2 cellular contexts compared by ENCODE assay signal in the genomic region with DNA sequence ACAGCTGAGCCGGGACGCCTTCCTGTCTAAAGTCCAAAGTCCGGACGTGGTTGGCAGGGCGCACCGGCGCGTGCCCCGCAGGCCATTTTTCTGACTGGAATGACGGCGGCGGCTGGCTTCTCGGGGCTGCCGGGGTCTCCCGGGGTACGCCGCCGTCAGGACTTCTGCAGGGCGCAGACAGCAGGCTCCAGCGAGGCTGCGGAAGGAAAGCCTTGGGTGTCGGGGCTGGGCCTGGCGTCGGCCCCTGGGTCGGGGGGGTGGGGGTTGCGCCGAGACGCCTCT.
TF ChIP-seq lines count a peak whose summit lies in the region.

No MANE protein-coding gene starts in this region.

TF ChIP-seq in HCT116, 20 proteins besides CTCF, POLR2A, EP300 and RAD21 (continued from another document):
- TF ChIP-seq ZFX (IDR thresholded peaks at IDR 0.05) (peak; percentile 63; the same call in 1 of the 2 replicates), YY1 (IDR thresholded peaks at IDR 0.05; ENCODE audit: extremely low read depth, insufficient replicate concordance, low read depth, low read length) (peak; percentile 33), SRF (IDR thresholded peaks at IDR 0.05; ENCODE audit: low read depth) (no peak), EZH2 (IDR thresholded peaks at IDR 0.05) (no peak), SIN3A (IDR thresholded peaks at IDR 0.05; ENCODE audit: low read depth) (no peak; the same call in 1 of the 2 replicates), EGR1 (IDR thresholded peaks at IDR 0.05; ENCODE audit: low read depth) (no peak), POLR2AphosphoS5 (IDR thresholded peaks at IDR 0.05; ENCODE audit: low read depth, low read length) (no peak; the same call in 1 of the 2 replicates), JUND (IDR thresholded peaks at IDR 0.05) (no peak), CBX3 (IDR thresholded peaks at IDR 0.05; ENCODE audit: low read depth) (no peak), CEBPB (IDR thresholded peaks at IDR 0.05; ENCODE audit: low read depth) (no peak)
- TF ChIP-seq, protein P1, sequence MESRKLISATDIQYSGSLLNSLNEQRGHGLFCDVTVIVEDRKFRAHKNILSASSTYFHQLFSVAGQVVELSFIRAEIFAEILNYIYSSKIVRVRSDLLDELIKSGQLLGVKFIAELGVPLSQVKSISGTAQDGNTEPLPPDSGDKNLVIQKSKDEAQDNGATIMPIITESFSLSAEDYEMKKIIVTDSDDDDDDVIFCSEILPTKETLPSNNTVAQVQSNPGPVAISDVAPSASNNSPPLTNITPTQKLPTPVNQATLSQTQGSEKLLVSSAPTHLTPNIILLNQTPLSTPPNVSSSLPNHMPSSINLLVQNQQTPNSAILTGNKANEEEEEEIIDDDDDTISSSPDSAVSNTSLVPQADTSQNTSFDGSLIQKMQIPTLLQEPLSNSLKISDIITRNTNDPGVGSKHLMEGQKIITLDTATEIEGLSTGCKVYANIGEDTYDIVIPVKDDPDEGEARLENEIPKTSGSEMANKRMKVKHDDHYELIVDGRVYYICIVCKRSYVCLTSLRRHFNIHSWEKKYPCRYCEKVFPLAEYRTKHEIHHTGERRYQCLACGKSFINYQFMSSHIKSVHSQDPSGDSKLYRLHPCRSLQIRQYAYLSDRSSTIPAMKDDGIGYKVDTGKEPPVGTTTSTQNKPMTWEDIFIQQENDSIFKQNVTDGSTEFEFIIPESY (IDR thresholded peaks at IDR 0.05; ENCODE audit: extremely low read depth, insufficient replicate concordance, low read length), result peak; percentile 23
- TF ChIP-seq, protein P2, sequence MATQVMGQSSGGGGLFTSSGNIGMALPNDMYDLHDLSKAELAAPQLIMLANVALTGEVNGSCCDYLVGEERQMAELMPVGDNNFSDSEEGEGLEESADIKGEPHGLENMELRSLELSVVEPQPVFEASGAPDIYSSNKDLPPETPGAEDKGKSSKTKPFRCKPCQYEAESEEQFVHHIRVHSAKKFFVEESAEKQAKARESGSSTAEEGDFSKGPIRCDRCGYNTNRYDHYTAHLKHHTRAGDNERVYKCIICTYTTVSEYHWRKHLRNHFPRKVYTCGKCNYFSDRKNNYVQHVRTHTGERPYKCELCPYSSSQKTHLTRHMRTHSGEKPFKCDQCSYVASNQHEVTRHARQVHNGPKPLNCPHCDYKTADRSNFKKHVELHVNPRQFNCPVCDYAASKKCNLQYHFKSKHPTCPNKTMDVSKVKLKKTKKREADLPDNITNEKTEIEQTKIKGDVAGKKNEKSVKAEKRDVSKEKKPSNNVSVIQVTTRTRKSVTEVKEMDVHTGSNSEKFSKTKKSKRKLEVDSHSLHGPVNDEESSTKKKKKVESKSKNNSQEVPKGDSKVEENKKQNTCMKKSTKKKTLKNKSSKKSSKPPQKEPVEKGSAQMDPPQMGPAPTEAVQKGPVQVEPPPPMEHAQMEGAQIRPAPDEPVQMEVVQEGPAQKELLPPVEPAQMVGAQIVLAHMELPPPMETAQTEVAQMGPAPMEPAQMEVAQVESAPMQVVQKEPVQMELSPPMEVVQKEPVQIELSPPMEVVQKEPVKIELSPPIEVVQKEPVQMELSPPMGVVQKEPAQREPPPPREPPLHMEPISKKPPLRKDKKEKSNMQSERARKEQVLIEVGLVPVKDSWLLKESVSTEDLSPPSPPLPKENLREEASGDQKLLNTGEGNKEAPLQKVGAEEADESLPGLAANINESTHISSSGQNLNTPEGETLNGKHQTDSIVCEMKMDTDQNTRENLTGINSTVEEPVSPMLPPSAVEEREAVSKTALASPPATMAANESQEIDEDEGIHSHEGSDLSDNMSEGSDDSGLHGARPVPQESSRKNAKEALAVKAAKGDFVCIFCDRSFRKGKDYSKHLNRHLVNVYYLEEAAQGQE (IDR thresholded peaks at IDR 0.05; ENCODE audit: low read depth), result no peak

TF ChIP-seq in HepG2, 621 proteins besides CTCF, POLR2A, EP300 and RAD21 (continued from another document and continues in another):
- TF ChIP-seq YY1 (IDR thresholded peaks at IDR 0.05; ENCODE audit: insufficient read depth, insufficient replicate concordance, low read depth, low read length), result peak; percentile 96
- TF ChIP-seq, protein P3, sequence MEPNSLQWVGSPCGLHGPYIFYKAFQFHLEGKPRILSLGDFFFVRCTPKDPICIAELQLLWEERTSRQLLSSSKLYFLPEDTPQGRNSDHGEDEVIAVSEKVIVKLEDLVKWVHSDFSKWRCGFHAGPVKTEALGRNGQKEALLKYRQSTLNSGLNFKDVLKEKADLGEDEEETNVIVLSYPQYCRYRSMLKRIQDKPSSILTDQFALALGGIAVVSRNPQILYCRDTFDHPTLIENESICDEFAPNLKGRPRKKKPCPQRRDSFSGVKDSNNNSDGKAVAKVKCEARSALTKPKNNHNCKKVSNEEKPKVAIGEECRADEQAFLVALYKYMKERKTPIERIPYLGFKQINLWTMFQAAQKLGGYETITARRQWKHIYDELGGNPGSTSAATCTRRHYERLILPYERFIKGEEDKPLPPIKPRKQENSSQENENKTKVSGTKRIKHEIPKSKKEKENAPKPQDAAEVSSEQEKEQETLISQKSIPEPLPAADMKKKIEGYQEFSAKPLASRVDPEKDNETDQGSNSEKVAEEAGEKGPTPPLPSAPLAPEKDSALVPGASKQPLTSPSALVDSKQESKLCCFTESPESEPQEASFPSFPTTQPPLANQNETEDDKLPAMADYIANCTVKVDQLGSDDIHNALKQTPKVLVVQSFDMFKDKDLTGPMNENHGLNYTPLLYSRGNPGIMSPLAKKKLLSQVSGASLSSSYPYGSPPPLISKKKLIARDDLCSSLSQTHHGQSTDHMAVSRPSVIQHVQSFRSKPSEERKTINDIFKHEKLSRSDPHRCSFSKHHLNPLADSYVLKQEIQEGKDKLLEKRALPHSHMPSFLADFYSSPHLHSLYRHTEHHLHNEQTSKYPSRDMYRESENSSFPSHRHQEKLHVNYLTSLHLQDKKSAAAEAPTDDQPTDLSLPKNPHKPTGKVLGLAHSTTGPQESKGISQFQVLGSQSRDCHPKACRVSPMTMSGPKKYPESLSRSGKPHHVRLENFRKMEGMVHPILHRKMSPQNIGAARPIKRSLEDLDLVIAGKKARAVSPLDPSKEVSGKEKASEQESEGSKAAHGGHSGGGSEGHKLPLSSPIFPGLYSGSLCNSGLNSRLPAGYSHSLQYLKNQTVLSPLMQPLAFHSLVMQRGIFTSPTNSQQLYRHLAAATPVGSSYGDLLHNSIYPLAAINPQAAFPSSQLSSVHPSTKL (CRISPR knock-in tag; IDR thresholded peaks at IDR 0.05), result peak; percentile 96
- TF ChIP-seq, protein P4, sequence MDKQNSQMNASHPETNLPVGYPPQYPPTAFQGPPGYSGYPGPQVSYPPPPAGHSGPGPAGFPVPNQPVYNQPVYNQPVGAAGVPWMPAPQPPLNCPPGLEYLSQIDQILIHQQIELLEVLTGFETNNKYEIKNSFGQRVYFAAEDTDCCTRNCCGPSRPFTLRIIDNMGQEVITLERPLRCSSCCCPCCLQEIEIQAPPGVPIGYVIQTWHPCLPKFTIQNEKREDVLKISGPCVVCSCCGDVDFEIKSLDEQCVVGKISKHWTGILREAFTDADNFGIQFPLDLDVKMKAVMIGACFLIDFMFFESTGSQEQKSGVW (CRISPR knock-in tag; IDR thresholded peaks at IDR 0.05; ENCODE audit: borderline replicate concordance), result no peak
- TF ChIP-seq NFKB2 (CRISPR knock-in tag; IDR thresholded peaks at IDR 0.05; ENCODE audit: borderline replicate concordance), result peak; percentile 97
- TF ChIP-seq, protein P5, sequence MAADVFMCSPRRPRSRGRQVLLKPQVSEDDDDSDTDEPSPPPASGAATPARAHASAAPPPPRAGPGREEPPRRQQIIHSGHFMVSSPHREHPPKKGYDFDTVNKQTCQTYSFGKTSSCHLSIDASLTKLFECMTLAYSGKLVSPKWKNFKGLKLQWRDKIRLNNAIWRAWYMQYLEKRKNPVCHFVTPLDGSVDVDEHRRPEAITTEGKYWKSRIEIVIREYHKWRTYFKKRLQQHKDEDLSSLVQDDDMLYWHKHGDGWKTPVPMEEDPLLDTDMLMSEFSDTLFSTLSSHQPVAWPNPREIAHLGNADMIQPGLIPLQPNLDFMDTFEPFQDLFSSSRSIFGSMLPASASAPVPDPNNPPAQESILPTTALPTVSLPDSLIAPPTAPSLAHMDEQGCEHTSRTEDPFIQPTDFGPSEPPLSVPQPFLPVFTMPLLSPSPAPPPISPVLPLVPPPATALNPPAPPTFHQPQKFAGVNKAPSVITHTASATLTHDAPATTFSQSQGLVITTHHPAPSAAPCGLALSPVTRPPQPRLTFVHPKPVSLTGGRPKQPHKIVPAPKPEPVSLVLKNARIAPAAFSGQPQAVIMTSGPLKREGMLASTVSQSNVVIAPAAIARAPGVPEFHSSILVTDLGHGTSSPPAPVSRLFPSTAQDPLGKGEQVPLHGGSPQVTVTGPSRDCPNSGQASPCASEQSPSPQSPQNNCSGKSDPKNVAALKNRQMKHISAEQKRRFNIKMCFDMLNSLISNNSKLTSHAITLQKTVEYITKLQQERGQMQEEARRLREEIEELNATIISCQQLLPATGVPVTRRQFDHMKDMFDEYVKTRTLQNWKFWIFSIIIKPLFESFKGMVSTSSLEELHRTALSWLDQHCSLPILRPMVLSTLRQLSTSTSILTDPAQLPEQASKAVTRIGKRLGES (CRISPR knock-in tag; IDR thresholded peaks at IDR 0.05; ENCODE audit: borderline replicate concordance), result peak; percentile 95
- peak; percentile 81; the same call in 1 of the 2 replicates for TF ChIP-seq PRMT3 (CRISPR knock-in tag; IDR thresholded peaks at IDR 0.05; ENCODE audit: borderline replicate concordance, low read depth)
- TF ChIP-seq HMG20B (CRISPR knock-in tag; conservative IDR thresholded peaks at IDR 0.05), result peak; percentile 92
- TF ChIP-seq SMARCC2 (IDR thresholded peaks at IDR 0.05), result no peak
- peak; percentile 99 for TF ChIP-seq CCDC6 (CRISPR knock-in tag; IDR thresholded peaks at IDR 0.05)
- TF ChIP-seq NR1H2 (CRISPR knock-in tag; IDR thresholded peaks at IDR 0.05; ENCODE audit: borderline replicate concordance, low read depth), result peak; percentile 93; the same call in 1 of the 2 replicates
- peak; percentile 76; the same call in 1 of the 2 replicates for TF ChIP-seq PPARG (CRISPR knock-in tag; conservative IDR thresholded peaks at IDR 0.05)
- TF ChIP-seq MTF2 (CRISPR knock-in tag; IDR thresholded peaks at IDR 0.05; ENCODE audit: borderline replicate concordance), result peak; percentile 85
- TF ChIP-seq, protein P6, sequence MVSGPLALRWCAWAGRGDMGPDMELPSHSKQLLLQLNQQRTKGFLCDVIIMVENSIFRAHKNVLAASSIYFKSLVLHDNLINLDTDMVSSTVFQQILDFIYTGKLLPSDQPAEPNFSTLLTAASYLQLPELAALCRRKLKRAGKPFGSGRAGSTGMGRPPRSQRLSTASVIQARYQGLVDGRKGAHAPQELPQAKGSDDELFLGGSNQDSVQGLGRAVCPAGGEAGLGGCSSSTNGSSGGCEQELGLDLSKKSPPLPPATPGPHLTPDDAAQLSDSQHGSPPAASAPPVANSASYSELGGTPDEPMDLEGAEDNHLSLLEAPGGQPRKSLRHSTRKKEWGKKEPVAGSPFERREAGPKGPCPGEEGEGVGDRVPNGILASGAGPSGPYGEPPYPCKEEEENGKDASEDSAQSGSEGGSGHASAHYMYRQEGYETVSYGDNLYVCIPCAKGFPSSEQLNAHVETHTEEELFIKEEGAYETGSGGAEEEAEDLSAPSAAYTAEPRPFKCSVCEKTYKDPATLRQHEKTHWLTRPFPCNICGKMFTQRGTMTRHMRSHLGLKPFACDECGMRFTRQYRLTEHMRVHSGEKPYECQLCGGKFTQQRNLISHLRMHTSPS (CRISPR knock-in tag; IDR thresholded peaks at IDR 0.05; ENCODE audit: low read depth), result peak; percentile 88
- peak; percentile 86; the same call in 1 of the 2 replicates for TF ChIP-seq ZNF317 (CRISPR knock-in tag; IDR thresholded peaks at IDR 0.05)
- TF ChIP-seq, protein P7, sequence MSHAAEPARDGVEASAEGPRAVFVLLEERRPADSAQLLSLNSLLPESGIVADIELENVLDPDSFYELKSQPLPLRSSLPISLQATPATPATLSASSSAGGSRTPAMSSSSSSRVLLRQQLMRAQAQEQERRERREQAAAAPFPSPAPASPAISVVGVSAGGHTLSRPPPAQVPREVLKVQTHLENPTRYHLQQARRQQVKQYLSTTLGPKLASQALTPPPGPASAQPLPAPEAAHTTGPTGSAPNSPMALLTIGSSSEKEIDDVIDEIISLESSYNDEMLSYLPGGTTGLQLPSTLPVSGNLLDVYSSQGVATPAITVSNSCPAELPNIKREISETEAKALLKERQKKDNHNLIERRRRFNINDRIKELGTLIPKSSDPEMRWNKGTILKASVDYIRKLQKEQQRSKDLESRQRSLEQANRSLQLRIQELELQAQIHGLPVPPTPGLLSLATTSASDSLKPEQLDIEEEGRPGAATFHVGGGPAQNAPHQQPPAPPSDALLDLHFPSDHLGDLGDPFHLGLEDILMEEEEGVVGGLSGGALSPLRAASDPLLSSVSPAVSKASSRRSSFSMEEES (CRISPR knock-in tag; IDR thresholded peaks at IDR 0.05), result peak; percentile 95
- TF ChIP-seq FIP1L1 (IDR thresholded peaks at IDR 0.05; ENCODE audit: borderline replicate concordance, insufficient read depth, low read depth, low read length), result no peak
- peak; percentile 99 for TF ChIP-seq ZNF224 (CRISPR knock-in tag; IDR thresholded peaks at IDR 0.05)
